ENCODE assay signal across 8 cellular contexts in the genomic region with DNA sequence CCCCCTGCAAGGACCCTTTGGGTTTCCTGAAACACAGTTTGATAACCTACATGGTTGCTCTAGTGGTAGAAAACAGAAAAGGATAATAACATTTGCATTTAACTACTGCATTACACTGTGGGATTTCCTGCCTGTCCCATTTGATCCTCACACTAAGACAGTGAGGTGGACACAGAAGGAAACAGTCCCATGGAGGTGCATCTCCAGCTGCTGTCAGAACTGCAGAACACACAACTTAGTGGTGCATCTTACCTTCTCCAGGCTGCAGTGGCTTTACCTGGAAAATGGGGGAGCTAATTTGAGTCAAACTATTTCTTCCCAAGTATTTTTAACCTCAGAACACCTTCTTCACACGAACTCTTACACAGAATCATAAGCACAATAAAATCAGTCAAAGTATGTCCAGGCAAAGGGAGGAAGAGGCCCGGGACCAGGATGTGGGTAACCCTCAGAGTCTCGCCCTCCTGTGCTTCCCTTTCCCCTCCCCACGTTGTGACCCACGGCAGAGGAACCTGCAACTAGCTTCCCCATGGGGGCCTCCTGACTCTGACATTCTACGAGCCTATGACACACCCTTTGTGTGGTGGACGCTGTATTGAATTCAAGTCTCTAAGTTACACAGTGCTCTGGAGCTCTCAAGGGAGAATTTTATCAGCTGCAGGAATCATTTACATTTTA. TPM values are rescaled to one million over a fixed set of nuclear protein-coding genes. Genes with fewer than 3 reads are reported as not detected.
A peak's percentile ranks its signal among the peaks of the same experiment; 100 is the strongest.
DNase-seq lines count a peak whose midpoint lies in the region; ATAC-seq, FAIRE-seq and TF ChIP-seq lines count a peak whose summit lies in the region.

No MANE protein-coding gene starts in this region.

- no peak for TF ChIP-seq CTCF in foreskin fibroblast (IDR thresholded peaks at IDR 0.05; ENCODE audit: low read depth, low read length)

- FAIRE-seq in H54 (lab: Jason Lieb, UNC), result no peak

- ATAC-seq in GM18505 (IDR thresholded peaks at IDR 0.05; ENCODE audit: unreplicated experiment) (peak; percentile 83), GM21619 (IDR thresholded peaks at IDR 0.05; ENCODE audit: unreplicated experiment) (peak; percentile 88)

- no peak for TF ChIP-seq POLR2A in GM18505 (IDR thresholded peaks at IDR 0.05; ENCODE audit: borderline replicate concordance, extremely low read depth, insufficient read depth, insufficient read length)
- TF ChIP-seq POLR2A in H54 (IDR thresholded peaks at IDR 0.05; ENCODE audit: low read depth, low read length), result no peak

- DNase-seq in NCI-H526 (lab: John Stamatoyannopoulos, UW) (peak; percentile 3 to 65), medulla oblongata (ENCODE audit: extremely low spot score) (peak; percentile 37), DMS 273 (lab: John Stamatoyannopoulos, UW; ENCODE audit: unreplicated experiment) (no peak), foreskin fibroblast (no peak), SK-N-DZ (ENCODE audit: low spot score) (no peak), H54 (ENCODE audit: insufficient read length, low spot score) (no peak)

- no peak overlapping the region for H3K4me3 ChIP-seq in foreskin fibroblast (ENCODE audit: low read depth in 1 of 2, low read length in 2 of 2)

RNA-seq across cellular contexts. Expression of gene SCRN1, which starts 33.7 kb away (rescaled TPM):
- polyA plus RNA-seq in SK-N-DZ (2014; cell fraction: cytosol; rRNA removed), result 75.0 and 91.1 TPM in 2 replicates
- polyA plus RNA-seq in SK-N-DZ (2014; cell fraction: nucleus; rRNA removed), result 45.7 and 50.0 TPM in 2 replicates

Comparison
In these comparisons a context has a peak if more than half of its experiments do, and no peak if none do; other contexts are left out.
1. DNase-seq: peak in NCI-H526 (2 of 2) and medulla oblongata (single experiment); none in DMS 273 (single experiment), foreskin fibroblast (0 of 2), SK-N-DZ (single experiment) and H54 (single experiment).